ENCODE assay signal across 5 cellular contexts in genomic region chr9:34976441-34976840, GRCh38. TPM values are rescaled to one million over a fixed set of nuclear protein-coding genes. Genes with fewer than 3 reads are reported as not detected.
"Had no signal": no experiment of that assay in that cellular context is flagged by ENCODE, and none has a peak within 500 bp of the region (broad histone marks: within the 10 kb centered on the region; RNA-seq: fewer than 3 reads in every experiment).

No MANE protein-coding gene starts in this region.

- H2AFZ ChIP-seq: GM23248 had no signal

- DNase-seq: GM23248, H9, HCEC 1CT, IMR-90 had no signal

- H3K27ac ChIP-seq: GM23248 had no signal

- H3K9ac ChIP-seq: GM23248 had no signal

- H3K4me3 ChIP-seq: GM23248, K562 had no signal

- ATAC-seq: K562 had no signal

RNA-seq across cellular contexts. Expression of gene PHF24, which starts 18.4 kb away (rescaled TPM):
- polyA plus RNA-seq: GM23248 had no signal
